Comparison of ENCODE assay signal across 1 cellular context in the genomic region with DNA sequence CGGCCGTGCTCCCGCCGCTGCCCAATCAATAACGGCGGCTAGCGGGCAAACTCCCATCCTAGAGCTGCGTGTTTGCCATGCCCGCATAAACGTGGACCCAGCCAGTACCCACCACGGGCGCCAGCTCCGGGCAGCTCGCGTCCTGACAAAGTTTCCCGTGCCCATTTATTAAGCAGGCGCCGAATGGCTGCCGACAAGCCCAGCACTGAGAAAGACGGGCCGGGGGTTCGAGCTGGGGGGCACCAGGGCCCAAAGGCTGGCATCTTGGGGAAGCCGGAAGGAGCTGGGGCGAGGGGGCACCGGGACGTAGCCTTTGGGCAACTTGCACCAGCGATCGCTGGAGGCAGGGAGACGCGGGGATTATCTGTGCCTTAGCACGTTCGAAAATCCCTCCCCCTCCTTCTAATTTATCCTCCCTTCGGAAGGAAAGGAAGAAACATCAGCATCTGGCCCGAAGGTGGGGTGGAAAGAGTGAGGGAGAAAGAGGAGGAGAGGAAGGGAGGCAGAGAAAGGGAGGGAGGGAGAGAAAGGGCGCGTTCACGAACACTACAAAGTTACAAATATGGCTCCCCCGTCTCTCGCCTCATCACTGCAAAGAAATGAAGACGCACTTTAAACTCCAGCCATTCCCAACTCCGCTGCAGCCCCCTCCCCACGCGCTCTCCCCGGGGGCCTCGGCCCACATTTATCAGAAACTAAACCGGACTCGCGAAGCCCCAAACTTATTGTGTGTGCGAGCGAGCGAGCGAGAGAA.
A peak's percentile ranks its signal among the peaks of the same experiment; 100 is the strongest.
TF ChIP-seq lines count a peak whose summit lies in the region.

No MANE protein-coding gene starts in this region.

TF ChIP-seq in K562, 482 proteins besides CTCF, POLR2A, EP300 and RAD21 (continued from another document and continues in another):
- TF ChIP-seq, protein P1, sequence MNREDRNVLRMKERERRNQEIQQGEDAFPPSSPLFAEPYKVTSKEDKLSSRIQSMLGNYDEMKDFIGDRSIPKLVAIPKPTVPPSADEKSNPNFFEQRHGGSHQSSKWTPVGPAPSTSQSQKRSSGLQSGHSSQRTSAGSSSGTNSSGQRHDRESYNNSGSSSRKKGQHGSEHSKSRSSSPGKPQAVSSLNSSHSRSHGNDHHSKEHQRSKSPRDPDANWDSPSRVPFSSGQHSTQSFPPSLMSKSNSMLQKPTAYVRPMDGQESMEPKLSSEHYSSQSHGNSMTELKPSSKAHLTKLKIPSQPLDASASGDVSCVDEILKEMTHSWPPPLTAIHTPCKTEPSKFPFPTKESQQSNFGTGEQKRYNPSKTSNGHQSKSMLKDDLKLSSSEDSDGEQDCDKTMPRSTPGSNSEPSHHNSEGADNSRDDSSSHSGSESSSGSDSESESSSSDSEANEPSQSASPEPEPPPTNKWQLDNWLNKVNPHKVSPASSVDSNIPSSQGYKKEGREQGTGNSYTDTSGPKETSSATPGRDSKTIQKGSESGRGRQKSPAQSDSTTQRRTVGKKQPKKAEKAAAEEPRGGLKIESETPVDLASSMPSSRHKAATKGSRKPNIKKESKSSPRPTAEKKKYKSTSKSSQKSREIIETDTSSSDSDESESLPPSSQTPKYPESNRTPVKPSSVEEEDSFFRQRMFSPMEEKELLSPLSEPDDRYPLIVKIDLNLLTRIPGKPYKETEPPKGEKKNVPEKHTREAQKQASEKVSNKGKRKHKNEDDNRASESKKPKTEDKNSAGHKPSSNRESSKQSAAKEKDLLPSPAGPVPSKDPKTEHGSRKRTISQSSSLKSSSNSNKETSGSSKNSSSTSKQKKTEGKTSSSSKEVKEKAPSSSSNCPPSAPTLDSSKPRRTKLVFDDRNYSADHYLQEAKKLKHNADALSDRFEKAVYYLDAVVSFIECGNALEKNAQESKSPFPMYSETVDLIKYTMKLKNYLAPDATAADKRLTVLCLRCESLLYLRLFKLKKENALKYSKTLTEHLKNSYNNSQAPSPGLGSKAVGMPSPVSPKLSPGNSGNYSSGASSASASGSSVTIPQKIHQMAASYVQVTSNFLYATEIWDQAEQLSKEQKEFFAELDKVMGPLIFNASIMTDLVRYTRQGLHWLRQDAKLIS (CRISPR knock-in tag; IDR thresholded peaks at IDR 0.05) = peak; percentile 46; the same call in 1 of the 2 replicates
- TF ChIP-seq, protein P2, sequence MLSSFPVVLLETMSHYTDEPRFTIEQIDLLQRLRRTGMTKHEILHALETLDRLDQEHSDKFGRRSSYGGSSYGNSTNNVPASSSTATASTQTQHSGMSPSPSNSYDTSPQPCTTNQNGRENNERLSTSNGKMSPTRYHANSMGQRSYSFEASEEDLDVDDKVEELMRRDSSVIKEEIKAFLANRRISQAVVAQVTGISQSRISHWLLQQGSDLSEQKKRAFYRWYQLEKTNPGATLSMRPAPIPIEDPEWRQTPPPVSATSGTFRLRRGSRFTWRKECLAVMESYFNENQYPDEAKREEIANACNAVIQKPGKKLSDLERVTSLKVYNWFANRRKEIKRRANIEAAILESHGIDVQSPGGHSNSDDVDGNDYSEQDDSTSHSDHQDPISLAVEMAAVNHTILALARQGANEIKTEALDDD (IDR thresholded peaks at IDR 0.05) = no peak
- TF ChIP-seq ZKSCAN8 (CRISPR knock-in tag; IDR thresholded peaks at IDR 0.05) (no peak), CBX1 (IDR thresholded peaks at IDR 0.05; ENCODE audit: low read depth) (no peak), SMC3 (conservative IDR thresholded peaks at IDR 0.05; ENCODE audit: insufficient read depth, low read depth, low read length) (no peak), HNRNPLL (IDR thresholded peaks at IDR 0.05; ENCODE audit: low read depth, low read length, poor library complexity, severe bottlenecking) (no peak), CHD2 (IDR thresholded peaks at IDR 0.05; ENCODE audit: low read depth, low read length) (no peak), HSF4 (CRISPR knock-in tag; IDR thresholded peaks at IDR 0.05; ENCODE audit: borderline replicate concordance) (no peak), NFE2 (IDR thresholded peaks at IDR 0.05; ENCODE audit: low read depth) (no peak), ZFP1 (CRISPR knock-in tag; IDR thresholded peaks at IDR 0.05) (no peak), KAT8 (IDR thresholded peaks at IDR 0.05; ENCODE audit: low read depth) (no peak), ZNF133 (CRISPR knock-in tag; IDR thresholded peaks at IDR 0.05) (no peak), GTF2A2 (tag; IDR thresholded peaks at IDR 0.05) (no peak), ZNF431 (CRISPR knock-in tag; IDR thresholded peaks at IDR 0.05) (no peak), EZH2 (IDR thresholded peaks at IDR 0.05; ENCODE audit: borderline replicate concordance, low read depth, low read length) (no peak), CBX8 (IDR thresholded peaks at IDR 0.05; ENCODE audit: borderline replicate concordance, extremely low read depth, low read depth, low read length, poor library complexity, severe bottlenecking) (no peak), ZBTB17 (CRISPR knock-in tag; IDR thresholded peaks at IDR 0.05) (no peak), BACH1 (tag; IDR thresholded peaks at IDR 0.05) (no peak), ZNF41 (CRISPR knock-in tag; conservative IDR thresholded peaks at IDR 0.05) (no peak), ZNF197 (CRISPR knock-in tag; IDR thresholded peaks at IDR 0.05; ENCODE audit: low read depth) (no peak), ARNT (IDR thresholded peaks at IDR 0.05) (no peak), HDAC2 (IDR thresholded peaks at IDR 0.05) (peak; percentile 31; the same call in 1 of the 2 replicates), ZNF551 (CRISPR knock-in tag; IDR thresholded peaks at IDR 0.05) (no peak), NFIX (CRISPR knock-in tag; IDR thresholded peaks at IDR 0.05; ENCODE audit: low read depth) (no peak), ZNF785 (CRISPR knock-in tag; IDR thresholded peaks at IDR 0.05) (no peak), BRF1 (IDR thresholded peaks at IDR 0.05; ENCODE audit: borderline replicate concordance, extremely low read depth, insufficient read length) (no peak), FOXK2 (conservative IDR thresholded peaks at IDR 0.05 in 1 of 2, IDR thresholded peaks at IDR 0.05 in 1 of 2; ENCODE audit: low read depth in 2 of 2) (no peak), CBFA2T2 (conservative IDR thresholded peaks at IDR 0.05) (no peak), RBM39 (optimal IDR thresholded peaks at IDR 0.05; ENCODE audit: low read depth, low read length) (no peak), NCOR1 (IDR thresholded peaks at IDR 0.05) (no peak), GABPB2 (CRISPR knock-in tag; conservative IDR thresholded peaks at IDR 0.05) (no peak)
- TF ChIP-seq, protein P3, sequence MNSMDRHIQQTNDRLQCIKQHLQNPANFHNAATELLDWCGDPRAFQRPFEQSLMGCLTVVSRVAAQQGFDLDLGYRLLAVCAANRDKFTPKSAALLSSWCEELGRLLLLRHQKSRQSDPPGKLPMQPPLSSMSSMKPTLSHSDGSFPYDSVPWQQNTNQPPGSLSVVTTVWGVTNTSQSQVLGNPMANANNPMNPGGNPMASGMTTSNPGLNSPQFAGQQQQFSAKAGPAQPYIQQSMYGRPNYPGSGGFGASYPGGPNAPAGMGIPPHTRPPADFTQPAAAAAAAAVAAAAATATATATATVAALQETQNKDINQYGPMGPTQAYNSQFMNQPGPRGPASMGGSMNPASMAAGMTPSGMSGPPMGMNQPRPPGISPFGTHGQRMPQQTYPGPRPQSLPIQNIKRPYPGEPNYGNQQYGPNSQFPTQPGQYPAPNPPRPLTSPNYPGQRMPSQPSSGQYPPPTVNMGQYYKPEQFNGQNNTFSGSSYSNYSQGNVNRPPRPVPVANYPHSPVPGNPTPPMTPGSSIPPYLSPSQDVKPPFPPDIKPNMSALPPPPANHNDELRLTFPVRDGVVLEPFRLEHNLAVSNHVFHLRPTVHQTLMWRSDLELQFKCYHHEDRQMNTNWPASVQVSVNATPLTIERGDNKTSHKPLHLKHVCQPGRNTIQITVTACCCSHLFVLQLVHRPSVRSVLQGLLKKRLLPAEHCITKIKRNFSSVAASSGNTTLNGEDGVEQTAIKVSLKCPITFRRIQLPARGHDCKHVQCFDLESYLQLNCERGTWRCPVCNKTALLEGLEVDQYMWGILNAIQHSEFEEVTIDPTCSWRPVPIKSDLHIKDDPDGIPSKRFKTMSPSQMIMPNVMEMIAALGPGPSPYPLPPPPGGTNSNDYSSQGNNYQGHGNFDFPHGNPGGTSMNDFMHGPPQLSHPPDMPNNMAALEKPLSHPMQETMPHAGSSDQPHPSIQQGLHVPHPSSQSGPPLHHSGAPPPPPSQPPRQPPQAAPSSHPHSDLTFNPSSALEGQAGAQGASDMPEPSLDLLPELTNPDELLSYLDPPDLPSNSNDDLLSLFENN (IDR thresholded peaks at IDR 0.05; ENCODE audit: low read depth in 2 of 2, low read length in 2 of 2) = no peak
- TF ChIP-seq, protein P4, sequence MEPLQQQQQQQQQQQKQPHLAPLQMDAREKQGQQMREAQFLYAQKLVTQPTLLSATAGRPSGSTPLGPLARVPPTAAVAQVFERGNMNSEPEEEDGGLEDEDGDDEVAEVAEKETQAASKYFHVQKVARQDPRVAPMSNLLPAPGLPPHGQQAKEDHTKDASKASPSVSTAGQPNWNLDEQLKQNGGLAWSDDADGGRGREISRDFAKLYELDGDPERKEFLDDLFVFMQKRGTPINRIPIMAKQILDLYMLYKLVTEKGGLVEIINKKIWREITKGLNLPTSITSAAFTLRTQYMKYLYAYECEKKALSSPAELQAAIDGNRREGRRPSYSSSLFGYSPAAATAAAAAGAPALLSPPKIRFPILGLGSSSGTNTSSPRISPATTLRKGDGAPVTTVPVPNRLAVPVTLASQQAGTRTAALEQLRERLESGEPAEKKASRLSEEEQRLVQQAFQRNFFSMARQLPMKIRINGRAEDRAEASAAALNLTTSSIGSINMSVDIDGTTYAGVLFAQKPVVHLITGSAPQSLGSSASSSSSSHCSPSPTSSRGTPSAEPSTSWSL (CRISPR knock-in tag; IDR thresholded peaks at IDR 0.05; ENCODE audit: borderline replicate concordance) = 0 out of 2 replicates have a peak, but pooled peaks have one; percentile 45
- TF ChIP-seq, protein P5, sequence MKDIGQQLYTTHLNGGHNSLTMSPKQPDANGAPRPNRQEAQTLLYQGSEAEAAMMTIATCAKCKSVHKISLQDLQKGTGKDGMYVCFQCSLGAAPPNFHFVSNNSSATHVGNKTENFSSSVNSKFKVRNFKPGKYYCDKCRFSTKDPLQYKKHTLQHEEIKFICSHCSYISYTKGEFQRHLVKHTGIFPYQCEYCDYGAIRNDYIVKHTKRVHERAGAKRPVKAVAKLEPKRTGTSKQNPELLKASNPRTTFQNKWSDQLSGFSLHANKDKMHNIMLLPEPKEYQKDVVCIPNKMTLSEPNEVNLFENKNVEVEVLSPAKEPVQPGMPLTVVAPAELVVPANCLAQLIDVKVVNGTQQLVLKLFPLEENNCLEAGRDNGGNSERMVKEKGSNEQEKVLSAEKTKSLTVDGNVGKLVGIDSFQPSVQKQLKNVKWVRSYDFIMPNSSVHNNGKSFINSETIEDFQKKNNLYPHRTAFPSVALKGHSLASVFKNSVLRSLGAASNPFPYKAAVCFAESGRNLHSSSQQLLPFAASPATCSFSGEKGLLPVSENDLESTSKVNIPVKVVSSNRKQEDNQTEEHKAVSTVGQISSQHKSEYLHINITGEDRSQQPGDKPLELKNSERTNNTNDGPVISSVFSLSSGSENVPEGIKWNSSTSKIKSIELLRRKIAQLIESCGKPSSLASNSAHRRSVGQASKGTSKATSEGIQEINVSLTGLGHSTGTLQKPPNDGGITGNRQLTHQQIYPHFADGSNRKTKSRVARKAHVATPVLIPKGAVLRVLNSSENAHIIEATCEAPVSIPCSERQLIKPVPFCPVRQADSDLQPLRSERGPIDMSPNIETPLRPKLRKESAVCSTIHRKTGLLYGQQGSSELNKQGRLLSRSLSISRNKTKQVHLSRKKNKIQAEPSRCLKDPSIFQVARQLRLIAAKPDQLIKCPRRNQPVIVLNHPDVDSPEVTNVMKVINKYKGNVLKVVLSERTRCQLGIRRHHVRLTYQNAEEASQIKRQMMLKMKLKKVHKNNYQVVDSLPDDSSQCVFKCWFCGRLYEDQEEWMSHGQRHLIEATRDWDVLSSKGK (CRISPR knock-in tag; IDR thresholded peaks at IDR 0.05) = no peak
- TF ChIP-seq, protein P6, sequence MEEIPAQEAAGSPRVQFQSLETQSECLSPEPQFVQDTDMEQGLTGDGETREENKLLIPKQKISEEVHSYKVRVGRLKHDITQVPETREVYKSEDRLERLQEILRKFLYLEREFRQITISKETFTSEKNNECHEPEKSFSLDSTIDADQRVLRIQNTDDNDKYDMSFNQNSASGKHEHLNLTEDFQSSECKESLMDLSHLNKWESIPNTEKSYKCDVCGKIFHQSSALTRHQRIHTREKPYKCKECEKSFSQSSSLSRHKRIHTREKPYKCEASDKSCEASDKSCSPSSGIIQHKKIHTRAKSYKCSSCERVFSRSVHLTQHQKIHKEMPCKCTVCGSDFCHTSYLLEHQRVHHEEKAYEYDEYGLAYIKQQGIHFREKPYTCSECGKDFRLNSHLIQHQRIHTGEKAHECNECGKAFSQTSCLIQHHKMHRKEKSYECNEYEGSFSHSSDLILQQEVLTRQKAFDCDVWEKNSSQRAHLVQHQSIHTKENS (CRISPR knock-in tag; IDR thresholded peaks at IDR 0.05) = no peak
- TF ChIP-seq, protein P7, sequence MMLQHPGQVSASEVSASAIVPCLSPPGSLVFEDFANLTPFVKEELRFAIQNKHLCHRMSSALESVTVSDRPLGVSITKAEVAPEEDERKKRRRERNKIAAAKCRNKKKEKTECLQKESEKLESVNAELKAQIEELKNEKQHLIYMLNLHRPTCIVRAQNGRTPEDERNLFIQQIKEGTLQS (IDR thresholded peaks at IDR 0.05) = no peak
- TF ChIP-seq, protein P7 (CRISPR knock-in tag; conservative IDR thresholded peaks at IDR 0.05) = no peak
